Comparison of ENCODE assay signal across 18 cellular contexts in the genomic region with DNA sequence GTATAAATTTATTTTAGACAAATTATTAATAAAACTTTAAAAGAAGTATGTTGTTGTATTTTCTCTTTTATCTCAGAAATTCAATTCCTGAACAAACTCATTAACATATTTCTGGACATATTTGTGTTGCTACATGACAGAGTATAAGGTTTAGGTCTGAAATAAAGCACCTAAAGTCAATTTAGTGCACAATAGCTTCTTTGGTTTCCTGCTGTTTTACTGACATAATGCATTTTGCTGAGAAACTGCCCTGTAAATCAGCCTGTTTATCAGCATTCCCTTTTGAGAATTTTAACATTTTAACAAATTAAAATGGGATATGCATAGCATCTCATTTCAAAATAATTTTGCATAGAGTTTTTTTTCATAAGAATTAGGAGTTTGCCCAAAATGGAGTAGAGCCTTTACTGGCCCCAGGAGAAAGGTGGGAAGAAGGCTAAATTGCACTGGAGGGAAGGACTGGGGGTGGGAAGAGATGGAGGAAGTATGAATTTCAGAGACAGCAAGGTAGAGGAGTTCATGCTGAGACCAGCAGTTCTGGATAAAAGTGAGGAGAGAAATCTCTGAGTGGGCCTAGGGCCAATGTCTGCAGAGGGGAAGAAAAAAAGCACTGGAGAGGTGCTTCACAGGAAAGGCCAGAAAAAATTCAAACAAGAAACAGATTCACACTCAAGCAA.
"Had no signal": no experiment of that assay in that cellular context is flagged by ENCODE, and none has a peak within 500 bp of the region (broad histone marks: within the 10 kb centered on the region; RNA-seq: fewer than 3 reads in every experiment).

No MANE protein-coding gene starts in this region.

- FAIRE-seq: frontal cortex, islet of Langerhans, small intestine had no signal

- H3K27ac Mint-ChIP-seq: naive B cell had no signal

- H3K4me3 Mint-ChIP-seq: naive B cell had no signal

- H3K27me3 Mint-ChIP-seq: naive B cell had no signal

- H3K36me3 Mint-ChIP-seq: naive B cell had no signal

- H3K4me1 Mint-ChIP-seq: naive B cell had no signal

- H3K27ac ChIP-seq: colonic mucosa, heart left ventricle, ovary, stomach, thoracic aorta, transverse colon had no signal

- ATAC-seq: heart left ventricle, right cardiac atrium had no signal

- H3K4me1 ChIP-seq: colonic mucosa, heart left ventricle, stomach, transverse colon had no signal

- DNase-seq: colonic mucosa; dermis blood vessel endothelial cell; heart left ventricle; hippocampal formation; kidney glomerular epithelial cell; mesendoderm; naive B cell; right cardiac atrium; small intestine; stimulated activated CD4-positive, alpha-beta T cell treated with anti-CD3 and anti-CD28 coated beads, Interleukin-12 subunit alpha, Interleukin-12 subunit beta, amount 100 ng/mL, for 4 hours; stimulated activated naive CD4-positive, alpha-beta T cell; stomach; substantia nigra; transverse colon had no signal

- H3K27me3 ChIP-seq: colonic mucosa, heart left ventricle, ovary, stomach, transverse colon had no signal

- H3K4me3 ChIP-seq: colonic mucosa, heart left ventricle, ovary, stomach, thoracic aorta, transverse colon had no signal

- H3K9me3 ChIP-seq: colonic mucosa, heart left ventricle, ovary, stomach, thoracic aorta, transverse colon had no signal

- H3K36me3 ChIP-seq: colonic mucosa, heart left ventricle, ovary, stomach, thoracic aorta, transverse colon had no signal
